18 cellular contexts compared by ENCODE assay signal in genomic region chr11:71425851-71426250, GRCh38. TPM values are rescaled to one million over a fixed set of nuclear protein-coding genes. Genes with fewer than 3 reads are reported as not detected.
DNase-seq lines count a peak whose midpoint lies in the region; ATAC-seq and TF ChIP-seq lines count a peak whose summit lies in the region.
"Had no signal": no experiment of that assay in that cellular context is flagged by ENCODE, and none has a peak within 500 bp of the region (broad histone marks: within the 10 kb centered on the region; RNA-seq: fewer than 3 reads in every experiment).

No MANE protein-coding gene starts in this region.

- peaks cover 0 to 9% (median 5%) of the 10 kb centered on the region in 4 donors for H3K4me1 ChIP-seq in stomach

- no peak overlapping the region for H3K27ac ChIP-seq in stomach
- H3K27ac ChIP-seq: dorsolateral prefrontal cortex had no signal

- POLR2A ChIA-PET in activated CD4-positive, alpha-beta T cell treated with anti-CD3 and anti-CD28 coated beads for 36 hours (lab: Charles Lee) = no interaction called here

- peak; percentile 70 for ATAC-seq in activated CD4-positive, alpha-beta T cell treated with anti-CD3 and anti-CD28 coated beads for 36 hours
- ATAC-seq in T-helper 17 cell (no peak), memory B cell (ENCODE audit: low read depth) (peak; percentile 55), left ventricle myocardium superior (no peak)
- ATAC-seq: left lobe of liver, SK-N-SH treated with all-trans-retinoic acid at 6 μM for 48 hours had no signal

- no peaks in the 10 kb centered on the region for H3K36me3 ChIP-seq in stomach

- no peaks in the 10 kb centered on the region for H3K9me3 ChIP-seq in T-helper 17 cell (ENCODE audit: control insufficient read depth, low read length, poor library complexity, severe bottlenecking)
- H3K9me3 ChIP-seq in stomach = no peaks in the 10 kb centered on the region

- intact Hi-C loops in activated CD4-positive, alpha-beta T cell treated with anti-CD3 and anti-CD28 coated beads for 36 hours (cut with DNase I, micrococcal nuclease) = no loop called here
- intact Hi-C loops in stomach (cut with DNase I; ENCODE audit: low total_unique reads) (no loop called here), left ventricle myocardium superior (cut with micrococcal nuclease) (no loop called here)

- H3K27ac Mint-ChIP-seq in activated CD4-positive, alpha-beta T cell treated with anti-CD3 and anti-CD28 coated beads for 36 hours = no peak overlapping the region
- H3K27ac Mint-ChIP-seq in T-helper 17 cell (peak overlapping the region; percentile 62), memory B cell (no peak overlapping the region)
- H3K27ac Mint-ChIP-seq: activated naive CD4-positive, alpha-beta T cell treated with anti-CD3 and anti-CD28 coated beads, Interleukin-2, amount 10 ng/mL, durations not matched to agents 7 days and 5 days had no signal

- H3K9me3 Mint-ChIP-seq in activated CD4-positive, alpha-beta T cell treated with anti-CD3 and anti-CD28 coated beads for 36 hours (ENCODE audit: low read depth) = no peaks in the 10 kb centered on the region
- H3K9me3 Mint-ChIP-seq in memory B cell = no peaks in the 10 kb centered on the region
- H3K9me3 Mint-ChIP-seq: activated naive CD4-positive, alpha-beta T cell treated with anti-CD3 and anti-CD28 coated beads, Interleukin-2, amount 10 ng/mL, durations not matched to agents 7 days and 5 days had no signal

- no peak overlapping the region for H3K4me3 ChIP-seq in stomach
- H3K4me3 ChIP-seq: dorsolateral prefrontal cortex had no signal

- H3K36me3 Mint-ChIP-seq in activated CD4-positive, alpha-beta T cell treated with anti-CD3 and anti-CD28 coated beads for 36 hours (ENCODE audit: low read depth) = no peaks in the 10 kb centered on the region
- H3K36me3 Mint-ChIP-seq in T-helper 17 cell (ENCODE audit: low read depth) = no peaks in the 10 kb centered on the region
- H3K36me3 Mint-ChIP-seq in memory B cell = no peaks in the 10 kb centered on the region
- H3K36me3 Mint-ChIP-seq: activated naive CD4-positive, alpha-beta T cell treated with anti-CD3 and anti-CD28 coated beads, Interleukin-2, amount 10 ng/mL, durations not matched to agents 7 days and 5 days had no signal

- CTCF ChIA-PET in activated CD4-positive, alpha-beta T cell treated with anti-CD3 and anti-CD28 coated beads for 36 hours (lab: Charles Lee) = no interaction called here

- TF ChIP-seq EP300 in stomach (IDR thresholded peaks at IDR 0.05) = no peak

- no peak for TF ChIP-seq POLR2A in stomach (IDR thresholded peaks at IDR 0.05)

- H3K27me3 Mint-ChIP-seq in activated CD4-positive, alpha-beta T cell treated with anti-CD3 and anti-CD28 coated beads for 36 hours = no peaks in the 10 kb centered on the region
- H3K27me3 Mint-ChIP-seq in T-helper 17 cell (no peaks in the 10 kb centered on the region), memory B cell (no peaks in the 10 kb centered on the region)

- no peak overlapping the region for H3K4me3 Mint-ChIP-seq in activated CD4-positive, alpha-beta T cell treated with anti-CD3 and anti-CD28 coated beads for 36 hours
- H3K4me3 Mint-ChIP-seq in T-helper 17 cell (no peak overlapping the region), memory B cell (no peak overlapping the region)
- H3K4me3 Mint-ChIP-seq: activated naive CD4-positive, alpha-beta T cell treated with anti-CD3 and anti-CD28 coated beads, Interleukin-2, amount 10 ng/mL, durations not matched to agents 7 days and 5 days had no signal

- DNase-seq in activated CD4-positive, alpha-beta T cell treated with anti-CD3 and anti-CD28 coated beads for 36 hours = peak; percentile 12
- no peak for DNase-seq in activated CD4-positive, alpha-beta T cell treated with anti-CD3 and anti-CD28 coated beads for 4 hours
- DNase-seq in HPDE6-E6E7 (ENCODE audit: extremely low spot score) = peak; percentile 38
- DNase-seq in T-helper 17 cell = no peak
- no peak for DNase-seq in memory B cell (ENCODE audit: low spot score in 2 of 2)
- DNase-seq in NCI-H446 (lab: John Stamatoyannopoulos, UW) = no peak
- DNase-seq in stomach = no peak
- DNase-seq in left ventricle myocardium superior = no peak
- DNase-seq: activated naive CD4-positive, alpha-beta T cell treated with anti-CD3 and anti-CD28 coated beads, Interleukin-2, amount 10 ng/mL, durations not matched to agents 7 days and 5 days; dorsolateral prefrontal cortex; H7; hippocampal formation; MM.1S; NCI-H2081 treated with DMSO at 0.1 percent for 48 hours; posterior cingulate gyrus; small intestine had no signal

- WGBS in stomach, 5 donors = 58 to 69% (median 60%) methylated on average over 4 of the region's 4 CpGs

- peaks cover 11% of the 10 kb centered on the region for H3K4me1 Mint-ChIP-seq in activated CD4-positive, alpha-beta T cell treated with anti-CD3 and anti-CD28 coated beads for 36 hours
- H3K4me1 Mint-ChIP-seq in T-helper 17 cell (peaks cover 7% of the 10 kb centered on the region), memory B cell (peaks cover 20% of the 10 kb centered on the region)

- TF ChIP-seq CTCF in stomach (IDR thresholded peaks at IDR 0.05) = no peak

- no peaks in the 10 kb centered on the region for H3K27me3 ChIP-seq in stomach
- H3K27me3 ChIP-seq: dorsolateral prefrontal cortex had no signal

RNA-seq across cellular contexts. Expression of gene DHCR7, which starts 22.3 kb away (rescaled TPM):
- total RNA-seq in activated CD4-positive, alpha-beta T cell treated with anti-CD3 and anti-CD28 coated beads for 36 hours = 10 to 100 TPM; 57.3 to 64.0 TPM
- total RNA-seq in T-helper 17 cell = 10 to 100 TPM; 16.8 to 26.7 TPM
- total RNA-seq in stomach = 10 to 100 TPM; 11.2 to 58.8 (median 17.9) TPM
- 10 to 100 TPM in 2 of 3 donors, 1 to 10 TPM in 1; 3.5 to 13.2 (median 11.2) TPM for polyA plus RNA-seq in stomach
- total RNA-seq in left ventricle myocardium superior = 41.3 TPM

RNA-seq across cellular contexts. Expression of gene NADSYN1, which starts 27.2 kb away (rescaled TPM):
- total RNA-seq in activated CD4-positive, alpha-beta T cell treated with anti-CD3 and anti-CD28 coated beads for 36 hours = 10 to 100 TPM; 79.4 to 88.8 TPM
- 100 to 1,000 TPM in 1 of 2 donors, 10 to 100 TPM in 1; 99.7 to 114 TPM for total RNA-seq in T-helper 17 cell
- total RNA-seq in stomach = 100 to 1,000 TPM in 3 of 5 donors, 10 to 100 TPM in 2; 49.0 to 320 (median 104) TPM
- polyA plus RNA-seq in stomach = 10 to 100 TPM; 28.0 to 74.9 (median 29.4) TPM
- total RNA-seq in left ventricle myocardium superior = 20.5 TPM

Comparison
In these comparisons a context has a peak if more than half of its experiments do, and no peak if none do; other contexts are left out.
1. DNase-seq: peak in activated CD4-positive, alpha-beta T cell treated with anti-CD3 and anti-CD28 coated beads for 36 hours (single experiment) and HPDE6-E6E7 (single experiment); none in activated CD4-positive, alpha-beta T cell treated with anti-CD3 and anti-CD28 coated beads for 4 hours (0 of 2), T-helper 17 cell (0 of 3), memory B cell (0 of 2), NCI-H446 (0 of 2), stomach (single experiment) and left ventricle myocardium superior (single experiment).
2. ATAC-seq: peak in activated CD4-positive, alpha-beta T cell treated with anti-CD3 and anti-CD28 coated beads for 36 hours (single experiment) and memory B cell (single experiment); none in T-helper 17 cell (single experiment) and left ventricle myocardium superior (single experiment).